ENCODE assay signal across 15 cellular contexts in the genomic region with DNA sequence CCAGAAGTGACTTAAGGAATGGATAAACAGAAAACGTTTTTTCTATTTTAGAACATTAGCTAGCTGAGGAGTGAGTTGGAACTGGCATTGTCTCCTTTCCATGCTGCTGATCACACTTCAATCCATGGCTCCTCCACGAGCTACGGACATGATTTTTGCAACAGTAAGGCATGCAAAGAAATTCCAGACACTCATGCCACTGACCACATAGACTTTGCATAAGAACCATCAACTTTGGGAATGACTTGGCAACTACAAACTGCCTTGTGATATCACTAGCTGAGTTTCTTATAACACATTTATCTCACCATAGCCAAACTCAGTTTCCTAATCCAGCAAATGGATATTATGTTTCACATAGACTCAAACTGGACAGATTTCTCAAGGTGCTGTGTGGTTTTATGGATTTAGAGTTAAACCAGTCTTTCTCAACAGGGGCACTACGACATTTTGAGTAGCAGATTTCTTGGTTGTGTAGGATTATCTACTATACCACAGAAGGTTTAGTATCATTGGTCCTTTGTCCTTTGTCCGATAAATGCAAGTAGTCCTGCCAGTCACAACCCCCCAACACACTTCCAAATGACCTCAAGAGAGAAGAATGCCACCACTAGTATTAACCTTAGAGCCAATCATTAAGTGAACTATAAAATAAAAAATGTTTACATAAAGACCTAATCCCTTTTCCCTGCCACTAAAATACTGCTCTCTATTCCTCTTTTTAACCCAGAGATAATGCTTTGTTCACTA. TPM values are rescaled to one million over a fixed set of nuclear protein-coding genes. Genes with fewer than 3 reads are reported as not detected.
DNase-seq lines count a peak whose midpoint lies in the region; TF ChIP-seq lines count a peak whose summit lies in the region.
"Had no signal": no experiment of that assay in that cellular context is flagged by ENCODE, and none has a peak within 500 bp of the region (broad histone marks: within the 10 kb centered on the region; RNA-seq: fewer than 3 reads in every experiment).

No MANE protein-coding gene starts in this region.

- H4K5ac ChIP-seq in mesendoderm (ENCODE audit: low read length): no peak overlapping the region

- no peak overlapping the region for H3K9ac ChIP-seq in mesendoderm (ENCODE audit: low read length)

- no peak overlapping the region for H3K56ac ChIP-seq in mesendoderm (ENCODE audit: low read length)

- TF ChIP-seq CTCF in retinal pigment epithelial cell (conservative IDR thresholded peaks at IDR 0.05; ENCODE audit: low read depth, low read length): no peak
- TF ChIP-seq CTCF in Peyer's patch (IDR thresholded peaks at IDR 0.05): no peak

- no peak overlapping the region for H3K23ac ChIP-seq in mesendoderm (ENCODE audit: low read length)

- H3K27ac ChIP-seq in SJCRH30: peak overlapping the region; percentile 43
- H3K27ac ChIP-seq in mesendoderm (ENCODE audit: low read depth, low read length): no peak overlapping the region
- no peak overlapping the region for H3K27ac ChIP-seq in Peyer's patch
- H3K27ac ChIP-seq: esophagus muscularis mucosa had no signal

- no peak for TF ChIP-seq POLR2A in Peyer's patch (IDR thresholded peaks at IDR 0.05)

- DNase-seq in EL (peak; percentile 73), SJCRH30 (peak; percentile 62 to 83), fibroblast of peridontal ligament (ENCODE audit: extremely low read depth) (peak; percentile 99), retinal pigment epithelial cell (ENCODE audit: low read depth) (peak; percentile 70), mesendoderm (no peak), Ammon's horn (ENCODE audit: low spot score) (no peak), Peyer's patch (no peak)
- DNase-seq in activated T-cell treated with anti-CD3 and anti-CD28 coated beads, Interleukin-2, amount 50 U/mL, for 48 hours: no peak
- DNase-seq: activated CD4-positive, alpha-beta T cell treated with anti-CD3 and anti-CD28 coated beads, Interleukin-2, amount 10 ng/mL, durations not matched to agents 7 days and 5 days; central memory CD4-positive, alpha-beta T cell; small intestine; T-helper 1 cell had no signal

- no CpG with 5 or more reads among the region's 5 CpGs for WGBS in mesendoderm (ENCODE audit: extremely low coverage, insufficient coverage, low lambda C conversion rate)

- H4K8ac ChIP-seq in mesendoderm (ENCODE audit: low read depth, low read length): no peak overlapping the region

- H3K27me3 ChIP-seq in SJCRH30 (no peaks in the 10 kb centered on the region), mesendoderm (ENCODE audit: insufficient read depth, low read length, poor library complexity) (no peaks in the 10 kb centered on the region), Peyer's patch (no peaks in the 10 kb centered on the region)
- H3K27me3 ChIP-seq: esophagus muscularis mucosa had no signal

- H3K4ac ChIP-seq in mesendoderm (ENCODE audit: low read depth, low read length): no peak overlapping the region

- peaks cover 6% of the 10 kb centered on the region for H3K79me1 ChIP-seq in mesendoderm (ENCODE audit: low read length)

- H2AK5ac ChIP-seq in mesendoderm (ENCODE audit: low read length): no peak overlapping the region

- H3K4me3 ChIP-seq in SJCRH30 (no peak overlapping the region), retinal pigment epithelial cell (ENCODE audit: low read length) (no peak overlapping the region), mesendoderm (ENCODE audit: low read length) (no peak overlapping the region), Peyer's patch (no peak overlapping the region)
- H3K4me3 ChIP-seq: esophagus muscularis mucosa had no signal

- no peak overlapping the region for H3K18ac ChIP-seq in mesendoderm (ENCODE audit: low read length)

- no peak overlapping the region for H2BK120ac ChIP-seq in mesendoderm (ENCODE audit: low read depth, low read length)

- H2BK5ac ChIP-seq in mesendoderm (ENCODE audit: low read length): no peak overlapping the region

- peaks cover 18% of the 10 kb centered on the region for H3K4me1 ChIP-seq in SJCRH30
- H3K4me1 ChIP-seq in mesendoderm (ENCODE audit: control insufficient read depth, low read depth, low read length): no peaks in the 10 kb centered on the region
- no peaks in the 10 kb centered on the region for H3K4me1 ChIP-seq in Peyer's patch
- H3K4me1 ChIP-seq: esophagus muscularis mucosa had no signal

- H3K9me3 ChIP-seq in SJCRH30 (replicated peaks) (no peaks in the 10 kb centered on the region), Peyer's patch (no peaks in the 10 kb centered on the region)
- H3K9me3 ChIP-seq: esophagus muscularis mucosa had no signal

- H3K36me3 ChIP-seq in SJCRH30 (peaks cover 55% of the 10 kb centered on the region), mesendoderm (ENCODE audit: control insufficient read depth, insufficient read depth, low read length) (peaks cover 3% of the 10 kb centered on the region), Peyer's patch (peaks cover 0 to 27% (median 0%) of the 10 kb centered on the region in 3 donors)

- H2BK15ac ChIP-seq in mesendoderm (replicated peaks; ENCODE audit: low read depth): no peak overlapping the region

- peaks cover 7% of the 10 kb centered on the region for H3K79me2 ChIP-seq in mesendoderm (ENCODE audit: control insufficient read depth, insufficient read depth, low read length)

- H3K4me2 ChIP-seq in mesendoderm (ENCODE audit: low read length): no peak overlapping the region

RNA-seq across cellular contexts. Expression of a gene that starts 48.3 kb away (rescaled TPM):
- not detected in 2 replicates for total RNA-seq in SJCRH30 (2014; rRNA removed; shearing (Covaris generic))
- not detected for polyA plus RNA-seq in mesendoderm (2013, experiment 1 of 2)
- not detected for polyA plus RNA-seq in mesendoderm (2013, experiment 2 of 2)
- total RNA-seq in Peyer's patch: 100 to 1,000 TPM in 1 of 4 donors, 10 to 100 TPM in 2, 1 to 10 TPM in 1; 5.0 to 105 (median 73.9) TPM
- total RNA-seq: activated CD4-positive, alpha-beta T cell treated with anti-CD3 and anti-CD28 coated beads, Interleukin-2, amount 10 ng/mL, durations not matched to agents 7 days and 5 days; activated T-helper 17 cell treated with anti-CD3 and anti-CD28 coated beads, Interleukin-2, amount 50 U/mL, for 72 hours; esophagus muscularis mucosa; temporal lobe had no signal

Comparison
In these comparisons a context has a peak if more than half of its experiments do, and no peak if none do; other contexts are left out.
1. DNase-seq: peak in EL (single experiment), SJCRH30 (2 of 2), fibroblast of peridontal ligament (single experiment) and retinal pigment epithelial cell (single experiment); none in mesendoderm (single experiment), Ammon's horn (single experiment), activated T-cell treated with anti-CD3 and anti-CD28 coated beads, Interleukin-2, amount 50 U/mL, for 48 hours (0 of 2) and Peyer's patch (0 of 3).